8 cellular contexts compared by ENCODE assay signal in genomic region chr3:125512135-125512920, GRCh38. TPM values are rescaled to one million over a fixed set of nuclear protein-coding genes. Genes with fewer than 3 reads are reported as not detected.
A peak's percentile ranks its signal among the peaks of the same experiment; 100 is the strongest.
DNase-seq lines count a peak whose midpoint lies in the region; ATAC-seq, FAIRE-seq and TF ChIP-seq lines count a peak whose summit lies in the region.

No MANE protein-coding gene starts in this region.

- FAIRE-seq in H54 (lab: Jason Lieb, UNC) = no peak

- H3K4me3 Mint-ChIP-seq in activated CD4-positive, alpha-beta T cell treated with anti-CD3 and anti-CD28 coated beads, Interleukin-2, amount 10 ng/mL, durations not matched to agents 24 days and 14 days = no peak overlapping the region
- H3K4me3 Mint-ChIP-seq in central memory CD8-positive, alpha-beta T cell = no peak overlapping the region

- H3K9me3 ChIP-seq in tibial artery = no peaks in the 10 kb centered on the region

- no peaks in the 10 kb centered on the region for H3K27me3 ChIP-seq in tibial artery

- H3K27me3 Mint-ChIP-seq in activated CD4-positive, alpha-beta T cell treated with anti-CD3 and anti-CD28 coated beads, Interleukin-2, amount 10 ng/mL, durations not matched to agents 24 days and 14 days = no peaks in the 10 kb centered on the region
- H3K27me3 Mint-ChIP-seq in central memory CD8-positive, alpha-beta T cell = no peaks in the 10 kb centered on the region

- H3K4me1 ChIP-seq in tibial artery = peaks cover 0 to 16% (median 6%) of the 10 kb centered on the region in 4 donors

- no peak for DNase-seq in activated CD4-positive, alpha-beta T cell treated with anti-CD3 and anti-CD28 coated beads, Interleukin-2, amount 10 ng/mL, durations not matched to agents 24 days and 14 days
- no peak for DNase-seq in activated CD4-positive, alpha-beta T cell treated with anti-CD3 and anti-CD28 coated beads for 1 hour
- DNase-seq in NCI-H2171 treated with DMSO at 0.1 percent for 48 hours (lab: John Stamatoyannopoulos, UW) (peak; percentile 87), tibial artery (no peak), H54 (ENCODE audit: insufficient read length, low spot score) (no peak), NCI-H526 treated with DMSO at 0.1 percent for 48 hours (lab: John Stamatoyannopoulos, UW) (no peak)
- no peak for DNase-seq in central memory CD8-positive, alpha-beta T cell (ENCODE audit: low spot score in 2 of 2)
- DNase-seq in stimulated activated CD4-positive, alpha-beta T cell treated with anti-CD3 and anti-CD28 coated beads, Interleukin-4, amount 100 ng/mL, for 24 hours = peak; percentile 61

- peaks cover 9 to 40% (median 15%) of the 10 kb centered on the region in 3 donors for H3K36me3 ChIP-seq in tibial artery

- H3K27ac ChIP-seq in tibial artery = no peak overlapping the region

- peak overlapping the region; percentile 9 for H3K27ac Mint-ChIP-seq in activated CD4-positive, alpha-beta T cell treated with anti-CD3 and anti-CD28 coated beads, Interleukin-2, amount 10 ng/mL, durations not matched to agents 24 days and 14 days
- H3K27ac Mint-ChIP-seq in central memory CD8-positive, alpha-beta T cell (ENCODE audit: low read depth) = peak overlapping the region; percentile 2

- intact Hi-C loops in activated CD4-positive, alpha-beta T cell treated with anti-CD3 and anti-CD28 coated beads, Interleukin-2, amount 10 ng/mL, durations not matched to agents 24 days and 14 days (cut with micrococcal nuclease) = no loop called here
- intact Hi-C loops in tibial artery (cut with DNase I; ENCODE audit: low total_unique reads) = no loop called here

- peak; percentile 43 for ATAC-seq in central memory CD8-positive, alpha-beta T cell (replicated peaks; ENCODE audit: extremely low read depth, poor library complexity, severe bottlenecking)

- TF ChIP-seq CTCF in tibial artery (IDR thresholded peaks at IDR 0.05) = no peak

- H3K4me3 ChIP-seq in tibial artery = no peak overlapping the region

- peaks cover 15% of the 10 kb centered on the region for H3K4me1 Mint-ChIP-seq in activated CD4-positive, alpha-beta T cell treated with anti-CD3 and anti-CD28 coated beads, Interleukin-2, amount 10 ng/mL, durations not matched to agents 24 days and 14 days
- H3K4me1 Mint-ChIP-seq in central memory CD8-positive, alpha-beta T cell = peaks cover 36% of the 10 kb centered on the region

- TF ChIP-seq POLR2A in H54 (IDR thresholded peaks at IDR 0.05; ENCODE audit: low read depth, low read length) = no peak

- H3K9me3 Mint-ChIP-seq in activated CD4-positive, alpha-beta T cell treated with anti-CD3 and anti-CD28 coated beads, Interleukin-2, amount 10 ng/mL, durations not matched to agents 24 days and 14 days = peaks cover 4% of the 10 kb centered on the region
- peaks cover 1% of the 10 kb centered on the region for H3K9me3 Mint-ChIP-seq in central memory CD8-positive, alpha-beta T cell

- peaks cover 72% of the 10 kb centered on the region for H3K36me3 Mint-ChIP-seq in activated CD4-positive, alpha-beta T cell treated with anti-CD3 and anti-CD28 coated beads, Interleukin-2, amount 10 ng/mL, durations not matched to agents 24 days and 14 days (ENCODE audit: low read depth)
- H3K36me3 Mint-ChIP-seq in central memory CD8-positive, alpha-beta T cell (ENCODE audit: insufficient read depth) = peaks cover 19% of the 10 kb centered on the region

RNA-seq across cellular contexts. Expression of gene SNX4, which starts 7.7 kb away (rescaled TPM):
- total RNA-seq in activated CD4-positive, alpha-beta T cell treated with anti-CD3 and anti-CD28 coated beads, Interleukin-2, amount 10 ng/mL, durations not matched to agents 24 days and 14 days = 44.4 and 45.3 TPM in 2 replicates

Comparison
In these comparisons a context has a peak if more than half of its experiments do, and no peak if none do; other contexts are left out.
1. DNase-seq: peak in NCI-H2171 treated with DMSO at 0.1 percent for 48 hours (single experiment) and stimulated activated CD4-positive, alpha-beta T cell treated with anti-CD3 and anti-CD28 coated beads, Interleukin-4, amount 100 ng/mL, for 24 hours (single experiment); none in activated CD4-positive, alpha-beta T cell treated with anti-CD3 and anti-CD28 coated beads, Interleukin-2, amount 10 ng/mL, durations not matched to agents 24 days and 14 days (single experiment), activated CD4-positive, alpha-beta T cell treated with anti-CD3 and anti-CD28 coated beads for 1 hour (single experiment), central memory CD8-positive, alpha-beta T cell (0 of 2), tibial artery (0 of 2), H54 (single experiment) and NCI-H526 treated with DMSO at 0.1 percent for 48 hours (single experiment).